31 cellular contexts compared by ENCODE assay signal in genomic region chr3:152037304-152037703, GRCh38.
"Had no signal": no experiment of that assay in that cellular context is flagged by ENCODE, and none has a peak within 500 bp of the region (broad histone marks: within the 10 kb centered on the region; RNA-seq: fewer than 3 reads in every experiment).

No MANE protein-coding gene starts in this region.

- DNase-seq: activated CD4-positive, alpha-beta memory T cell treated with anti-CD3 and anti-CD28 coated beads, Interleukin-2, amount 10 ng/mL, durations not matched to agents 7 days and 5 days; activated CD4-positive, alpha-beta T cell treated with anti-CD3 and anti-CD28 coated beads for 1 hour; activated CD4-positive, alpha-beta T cell treated with anti-CD3 and anti-CD28 coated beads for 4 hours; activated CD4-positive, alpha-beta T cell treated with anti-CD3 and anti-CD28 coated beads, Interleukin-2, amount 10 ng/mL, durations not matched to agents 7 days and 5 days; activated CD4-positive, alpha-beta T cell treated with anti-CD3 and anti-CD28 coated beads, Interleukin-2, amount 50 U/mL, for 4 hours; activated CD8-positive, alpha-beta memory T cell treated with anti-CD3 and anti-CD28 coated beads, Interleukin-2, amount 50 U/mL, for 48 hours; activated gamma-delta T cell; activated naive CD4-positive, alpha-beta T cell; activated naive CD4-positive, alpha-beta T cell treated with anti-CD3 and anti-CD28 coated beads, Interleukin-2, amount 10 ng/mL, durations not matched to agents 7 days and 5 days; activated naive CD8-positive, alpha-beta T cell treated with anti-CD3 and anti-CD28 coated beads, Interleukin-2, amount 10 ng/mL, durations not matched to agents 7 days and 5 days; activated T-cell treated with anti-CD3 and anti-CD28 coated beads for 4 hours; activated T-cell treated with anti-CD3 and anti-CD28 coated beads, Interleukin-2, amount 50 U/mL, for 24 hours; activated T-cell treated with anti-CD3 and anti-CD28 coated beads, Interleukin-2, amount 50 U/mL, for 72 hours; anterior cingulate cortex; brain microvascular endothelial cell; dorsolateral prefrontal cortex; effector memory CD4-positive, alpha-beta T cell; esophagus squamous epithelium; foreskin melanocyte; heart right ventricle; T-cell; T1000 had no signal

- H3K4me3 Mint-ChIP-seq: activated CD4-positive, alpha-beta memory T cell treated with anti-CD3 and anti-CD28 coated beads, Interleukin-2, amount 10 ng/mL, durations not matched to agents 7 days and 5 days; activated CD4-positive, alpha-beta T cell treated with anti-CD3 and anti-CD28 coated beads, Interleukin-2, amount 10 ng/mL, durations not matched to agents 7 days and 5 days; activated naive CD4-positive, alpha-beta T cell treated with anti-CD3 and anti-CD28 coated beads, Interleukin-2, amount 10 ng/mL, durations not matched to agents 7 days and 5 days; activated naive CD8-positive, alpha-beta T cell treated with anti-CD3 and anti-CD28 coated beads, Interleukin-2, amount 10 ng/mL, durations not matched to agents 7 days and 5 days; activated T-cell treated with anti-CD3 and anti-CD28 coated beads, Interleukin-2, amount 50 U/mL, for 24 hours; activated T-cell treated with anti-CD3 and anti-CD28 coated beads, Interleukin-2, amount 50 U/mL, for 72 hours; central memory CD8-positive, alpha-beta T cell; dendritic cell treated with granulocyte-macrophage colony-stimulating factor and Interleukin-4, amounts not matched to agents 40 ng/mL and 50 ng/mL, for 4 days; T-cell; T-helper 1 cell treated with Interleukin-12 subunit alpha and Interleukin-12 subunit beta and Interleukin-4 antibody, amounts not matched to agents 30 μg/mL and 1 μg/mL, for 36 hours; T-helper 2 cell treated with Interferon-gamma antibody and Interleukin-4, amounts not matched to agents 5 μg/mL and 100 μg/mL, for 36 hours; WTC11 had no signal

- H3K4me3 ChIP-seq: coronary artery, dorsolateral prefrontal cortex, esophagus squamous epithelium, gastroesophageal sphincter, heart right ventricle had no signal

- H3K4me1 ChIP-seq: esophagus squamous epithelium, gastroesophageal sphincter, heart right ventricle had no signal

- H3K27me3 ChIP-seq: brain microvascular endothelial cell, dorsolateral prefrontal cortex, esophagus squamous epithelium, gastroesophageal sphincter, heart right ventricle had no signal

- H3K27me3 Mint-ChIP-seq: activated T-cell treated with anti-CD3 and anti-CD28 coated beads, Interleukin-2, amount 50 U/mL, for 24 hours; central memory CD8-positive, alpha-beta T cell; dendritic cell treated with granulocyte-macrophage colony-stimulating factor and Interleukin-4, amounts not matched to agents 40 ng/mL and 50 ng/mL, for 4 days; T-cell had no signal

- H3K9me3 ChIP-seq: gastroesophageal sphincter had no signal

- H3K36me3 Mint-ChIP-seq: activated naive CD4-positive, alpha-beta T cell treated with anti-CD3 and anti-CD28 coated beads, Interleukin-2, amount 10 ng/mL, durations not matched to agents 7 days and 5 days; activated naive CD8-positive, alpha-beta T cell treated with anti-CD3 and anti-CD28 coated beads, Interleukin-2, amount 10 ng/mL, durations not matched to agents 7 days and 5 days; T-cell had no signal

- H3K4me1 Mint-ChIP-seq: activated naive CD8-positive, alpha-beta T cell treated with anti-CD3 and anti-CD28 coated beads, Interleukin-2, amount 10 ng/mL, durations not matched to agents 7 days and 5 days; central memory CD8-positive, alpha-beta T cell had no signal

- H3K27ac Mint-ChIP-seq: activated CD4-positive, alpha-beta memory T cell treated with anti-CD3 and anti-CD28 coated beads, Interleukin-2, amount 10 ng/mL, durations not matched to agents 7 days and 5 days; activated CD4-positive, alpha-beta T cell treated with anti-CD3 and anti-CD28 coated beads, Interleukin-2, amount 10 ng/mL, durations not matched to agents 7 days and 5 days; activated naive CD4-positive, alpha-beta T cell treated with anti-CD3 and anti-CD28 coated beads, Interleukin-2, amount 10 ng/mL, durations not matched to agents 7 days and 5 days; activated naive CD4-positive, alpha-beta T cell treated with anti-CD3 and anti-CD28 coated beads, Interleukin-2, amount 50 U/mL, for 72 hours; activated naive CD8-positive, alpha-beta T cell treated with anti-CD3 and anti-CD28 coated beads, Interleukin-2, amount 10 ng/mL, durations not matched to agents 7 days and 5 days; activated T-cell treated with anti-CD3 and anti-CD28 coated beads, Interleukin-2, amount 50 U/mL, for 24 hours; activated T-cell treated with anti-CD3 and anti-CD28 coated beads, Interleukin-2, amount 50 U/mL, for 72 hours; dendritic cell treated with granulocyte-macrophage colony-stimulating factor and Interleukin-4, amounts not matched to agents 40 ng/mL and 50 ng/mL, for 4 days; T-cell; T-helper 1 cell treated with Interleukin-12 subunit alpha and Interleukin-12 subunit beta and Interleukin-4 antibody, amounts not matched to agents 30 μg/mL and 1 μg/mL, for 36 hours; T-helper 2 cell treated with Interferon-gamma antibody and Interleukin-4, amounts not matched to agents 5 μg/mL and 100 μg/mL, for 36 hours; WTC11 had no signal

- ATAC-seq: activated naive CD4-positive, alpha-beta T cell treated with anti-CD3 and anti-CD28 coated beads, Interleukin-2, amount 50 U/mL, for 72 hours; activated T-cell treated with anti-CD3 and anti-CD28 coated beads, Interleukin-2, amount 50 U/mL, for 72 hours; gastroesophageal sphincter; heart right ventricle; T-cell; WTC11 had no signal

- H3K36me3 ChIP-seq: brain microvascular endothelial cell, esophagus squamous epithelium, gastroesophageal sphincter, heart right ventricle had no signal

- H3K27ac ChIP-seq: brain microvascular endothelial cell, coronary artery, dorsolateral prefrontal cortex, epithelial cell of prostate, esophagus squamous epithelium, gastroesophageal sphincter, heart right ventricle had no signal
